ENCODE assay signal across 8 cellular contexts in genomic region chr11:30333405-30333804, GRCh38. TPM values are rescaled to one million over a fixed set of nuclear protein-coding genes. Genes with fewer than 3 reads are reported as not detected.
A peak's percentile ranks its signal among the peaks of the same experiment; 100 is the strongest.
DNase-seq lines count a peak whose midpoint lies in the region; ATAC-seq and TF ChIP-seq lines count a peak whose summit lies in the region.

No MANE protein-coding gene starts in this region.

- H3K9me2 ChIP-seq in Karpas-422 (replicated peaks; ENCODE audit: insufficient read depth, low read length) = no peaks in the 10 kb centered on the region

- no peak overlapping the region for H3K27ac ChIP-seq in Karpas-422 (ENCODE audit: low read length)
- H3K27ac ChIP-seq in endodermal cell (ENCODE audit: low read depth, low read length) = no peak overlapping the region
- no peak overlapping the region for H3K27ac ChIP-seq in upper lobe of right lung

- no peaks in the 10 kb centered on the region for H3K9me3 Mint-ChIP-seq in endodermal cell
- H3K9me3 Mint-ChIP-seq in stimulated activated naive CD8-positive, alpha-beta T cell treated with anti-CD3 and anti-CD28 coated beads, Interleukin-15, amount 100 ng/mL, for 72 hours = no peaks in the 10 kb centered on the region

- CTCF ChIA-PET in BJ (lab: Yijun Ruan, JAX) = interaction anchor here (0.7 to 2.7 kb wide), 6 partner anchors 9 to 137 kb away, joined by 3 to 21 read pairs (median 4); partner anchors contain the start of gene ARL14EP

- H3K4me3 ChIP-seq in BJ (ENCODE audit: low read depth, low read length) (no peak overlapping the region), Karpas-422 (ENCODE audit: low read length) (no peak overlapping the region), endodermal cell (ENCODE audit: low read length) (no peak overlapping the region), upper lobe of right lung (no peak overlapping the region)

- peaks cover 64% of the 10 kb centered on the region for H3K79me2 ChIP-seq in Karpas-422 (ENCODE audit: low read length)

- POLR2A ChIA-PET in BJ (lab: Charles Lee) = no interaction called here

- no peaks in the 10 kb centered on the region for H3K27me3 Mint-ChIP-seq in endodermal cell (ENCODE audit: insufficient read depth)
- no peaks in the 10 kb centered on the region for H3K27me3 Mint-ChIP-seq in stimulated activated naive CD8-positive, alpha-beta T cell treated with anti-CD3 and anti-CD28 coated beads, Interleukin-15, amount 100 ng/mL, for 72 hours

- TF ChIP-seq CTCF in BJ (IDR thresholded peaks at IDR 0.05; ENCODE audit: insufficient read depth, low read depth, low read length) = peak; percentile 48
- peak; percentile 80 for TF ChIP-seq CTCF in endodermal cell (conservative IDR thresholded peaks at IDR 0.05)
- TF ChIP-seq CTCF in upper lobe of right lung (IDR thresholded peaks at IDR 0.05) = peak; percentile 31

- H3K4me3 Mint-ChIP-seq in endodermal cell = no peak overlapping the region
- no peak overlapping the region for H3K4me3 Mint-ChIP-seq in stimulated activated naive CD8-positive, alpha-beta T cell treated with anti-CD3 and anti-CD28 coated beads, Interleukin-15, amount 100 ng/mL, for 72 hours

- no peak overlapping the region for H2AFZ ChIP-seq in Karpas-422 (ENCODE audit: low read length)

- H3K27ac Mint-ChIP-seq in endodermal cell = no peak overlapping the region
- H3K27ac Mint-ChIP-seq in stimulated activated naive CD8-positive, alpha-beta T cell treated with anti-CD3 and anti-CD28 coated beads, Interleukin-15, amount 100 ng/mL, for 72 hours = peak overlapping the region in 1 of 2 donors; percentile 85

- no peak for DNase-seq in BJ (ENCODE audit: low read depth)
- peak; percentile 53 for DNase-seq in Karpas-422
- no peak for DNase-seq in endodermal cell
- no peak for DNase-seq in upper lobe of right lung
- DNase-seq in stimulated activated naive CD8-positive, alpha-beta T cell treated with anti-CD3 and anti-CD28 coated beads, Interleukin-15, amount 100 ng/mL, for 72 hours = no peak
- no peak for DNase-seq in stimulated activated CD8-positive, alpha-beta memory T cell treated with anti-CD3 and anti-CD28 coated beads, Interleukin-4, amount 100 ng/mL, for 48 hours
- DNase-seq in pons (ENCODE audit: low spot score) = no peak

- H3K36me3 ChIP-seq in BJ (ENCODE audit: control insufficient read depth, insufficient read depth, low read length) (peaks cover 6% of the 10 kb centered on the region), Karpas-422 (ENCODE audit: insufficient read depth, low read length) (peaks cover 72% of the 10 kb centered on the region; the same call in 1 of the 2 replicates), endodermal cell (ENCODE audit: control insufficient read depth, insufficient read depth, low read length) (peaks cover 65% of the 10 kb centered on the region), upper lobe of right lung (peaks cover 78% of the 10 kb centered on the region)

- H3K4me1 ChIP-seq in Karpas-422 (ENCODE audit: low read length) = peaks cover 11% of the 10 kb centered on the region
- no peaks in the 10 kb centered on the region for H3K4me1 ChIP-seq in endodermal cell (ENCODE audit: control insufficient read depth, insufficient read depth, low read length)
- no peaks in the 10 kb centered on the region for H3K4me1 ChIP-seq in upper lobe of right lung

- H3K9ac ChIP-seq in Karpas-422 (ENCODE audit: low read length) = no peak overlapping the region
- H3K9ac ChIP-seq in endodermal cell (ENCODE audit: extremely low read depth, low read length, poor library complexity, severe bottlenecking) = no peak overlapping the region

- intact Hi-C loops in upper lobe of right lung (cut with DNase I) = no loop called here

- H3K36me3 Mint-ChIP-seq in endodermal cell (ENCODE audit: low read depth) = peaks cover 35% of the 10 kb centered on the region

- H3K4me2 ChIP-seq in Karpas-422 (ENCODE audit: low read depth, low read length, poor library complexity, severe bottlenecking) = no peak overlapping the region

- H3K4me1 Mint-ChIP-seq in endodermal cell = no peaks in the 10 kb centered on the region
- H3K4me1 Mint-ChIP-seq in stimulated activated naive CD8-positive, alpha-beta T cell treated with anti-CD3 and anti-CD28 coated beads, Interleukin-15, amount 100 ng/mL, for 72 hours = peaks cover 9% of the 10 kb centered on the region

- H4K20me1 ChIP-seq in Karpas-422 (ENCODE audit: insufficient read depth, low read depth, low read length) = no peaks in the 10 kb centered on the region

- WGBS in endodermal cell (ENCODE audit: insufficient coverage in 1 of 2, insufficient read length in 1 of 2), 2 experiments = 88 to 100% methylated on average over 1 to 3 of the region's 3 CpGs

- ATAC-seq in GM19328 (IDR thresholded peaks at IDR 0.05; ENCODE audit: unreplicated experiment) (peak; percentile 56), upper lobe of right lung (no peak)
- ATAC-seq in stimulated activated naive CD8-positive, alpha-beta T cell treated with anti-CD3 and anti-CD28 coated beads, Interleukin-15, amount 100 ng/mL, for 72 hours = no peak

- H3K27me3 ChIP-seq in BJ (ENCODE audit: control insufficient read depth, insufficient read depth, low read length) (no peaks in the 10 kb centered on the region), Karpas-422 (ENCODE audit: low read length) (no peaks in the 10 kb centered on the region), endodermal cell (ENCODE audit: control insufficient read depth, insufficient read depth, low read length, poor library complexity, severe bottlenecking) (no peaks in the 10 kb centered on the region), upper lobe of right lung (no peaks in the 10 kb centered on the region)

- no peaks in the 10 kb centered on the region for H3K9me3 ChIP-seq in Karpas-422 (ENCODE audit: low read length)
- no peaks in the 10 kb centered on the region for H3K9me3 ChIP-seq in endodermal cell (ENCODE audit: control insufficient read depth, low read length)
- no peaks in the 10 kb centered on the region for H3K9me3 ChIP-seq in upper lobe of right lung

RNA-seq across cellular contexts. Expression of gene ARL14EP, which starts 10.5 kb away (rescaled TPM):
- 11.6 and 29.1 TPM in 2 replicates for polyA plus RNA-seq in BJ (2011; rRNA removed)
- 7.5 and 8.1 TPM in 2 replicates for polyA minus RNA-seq in BJ (2011; rRNA and poly(A)+ RNA removed)
- total RNA-seq in Karpas-422 (2014; rRNA removed; shearing (Covaris generic); ENCODE audit: low replicate concordance) = 17.4 and 38.2 TPM in 2 replicates
- total RNA-seq in endodermal cell (10 to 100 TPM; 22.2 to 25.3 TPM), upper lobe of right lung (21.6 TPM)
- polyA plus RNA-seq in endodermal cell (2013, experiment 1 of 2) = 25.4 TPM
- 26.4 TPM for polyA plus RNA-seq in endodermal cell (2013, experiment 2 of 2)
